10 cellular contexts compared by ENCODE assay signal in genomic region chr6:108944707-108945685, GRCh38.
DNase-seq lines count a peak whose midpoint lies in the region; ATAC-seq lines count a peak whose summit lies in the region.
"Had no signal": no experiment of that assay in that cellular context is flagged by ENCODE, and none has a peak within 500 bp of the region (broad histone marks: within the 10 kb centered on the region; RNA-seq: fewer than 3 reads in every experiment).

No MANE protein-coding gene starts in this region.

- ATAC-seq in Right ventricle myocardium inferior (peak; percentile 68), GM21526 (IDR thresholded peaks at IDR 0.05; ENCODE audit: low FRiP score, unreplicated experiment) (no peak), GM19324 (IDR thresholded peaks at IDR 0.05; ENCODE audit: low FRiP score, unreplicated experiment) (no peak)
- ATAC-seq in activated T-cell treated with anti-CD3 and anti-CD28 coated beads, Interleukin-2, amount 50 U/mL, for 72 hours (replicated peaks in 1 of 2) = no peak
- ATAC-seq in effector memory CD8-positive, alpha-beta T cell (replicated peaks) = no peak

- H3K9ac ChIP-seq in mucosa of rectum (ENCODE audit: low read depth in 1 of 2, low read length in 2 of 2) = peak overlapping the region in 1 of 2 donors; percentile 16

- no peaks in the 10 kb centered on the region for H3K27me3 ChIP-seq in esophagus (ENCODE audit: control insufficient read depth in 1 of 2, insufficient read depth in 2 of 2, low read length in 2 of 2)
- H3K27me3 ChIP-seq in mucosa of rectum (ENCODE audit: control insufficient read depth in 2 of 2, insufficient read depth in 2 of 2, low read length in 2 of 2) = no peaks in the 10 kb centered on the region

- H3K27ac ChIP-seq in esophagus (ENCODE audit: low read depth in 2 of 2, low read length in 1 of 2) (peak overlapping the region; percentile 91), mucosa of rectum (ENCODE audit: low read depth in 2 of 2, low read length in 2 of 2) (peak overlapping the region; percentile 64 to 65)
- H3K27ac ChIP-seq: C4-2B had no signal

- H3K9me3 ChIP-seq in esophagus (ENCODE audit: control insufficient read depth in 2 of 2, insufficient read depth in 1 of 2, low read depth in 1 of 2, low read length in 1 of 2) = no peaks in the 10 kb centered on the region
- H3K9me3 ChIP-seq in mucosa of rectum (ENCODE audit: control insufficient read depth in 2 of 2, low read length in 2 of 2) = no peaks in the 10 kb centered on the region

- H3K36me3 Mint-ChIP-seq in activated T-cell treated with anti-CD3 and anti-CD28 coated beads, Interleukin-2, amount 50 U/mL, for 72 hours (ENCODE audit: insufficient read depth in 2 of 2) = peaks cover under 1 to 2% of the 10 kb centered on the region in 2 donors
- H3K36me3 Mint-ChIP-seq in effector memory CD8-positive, alpha-beta T cell (ENCODE audit: insufficient read depth) = no peaks in the 10 kb centered on the region

- WGBS in esophagus, 2 donors = 32 to 43% methylated on average over 12 of the region's 12 CpGs

- no peak overlapping the region for H3K27ac Mint-ChIP-seq in activated T-cell treated with anti-CD3 and anti-CD28 coated beads, Interleukin-2, amount 50 U/mL, for 72 hours
- H3K27ac Mint-ChIP-seq in effector memory CD8-positive, alpha-beta T cell = peak overlapping the region in 1 of 2 donors; percentile 81
- H3K27ac Mint-ChIP-seq: activated B cell treated with CpG ODN at 0.5 μM for 24 hours had no signal

- H3K4me1 ChIP-seq in esophagus (ENCODE audit: control insufficient read depth in 2 of 2, insufficient read depth in 2 of 2, low read length in 1 of 2) (peaks cover 4 to 16% of the 10 kb centered on the region in 2 donors), mucosa of rectum (ENCODE audit: control insufficient read depth in 2 of 2, insufficient read depth in 2 of 2, low read length in 2 of 2) (peaks cover 3 to 28% of the 10 kb centered on the region in 2 donors)

- DNase-seq in Right ventricle myocardium inferior (ENCODE audit: missing footprints) = peak; percentile 81
- DNase-seq in cardiac septum (ENCODE audit: low spot score) = no peak
- DNase-seq in activated T-cell treated with anti-CD3 and anti-CD28 coated beads, Interleukin-2, amount 50 U/mL, for 72 hours = no peak
- no peak for DNase-seq in effector memory CD8-positive, alpha-beta T cell
- DNase-seq: activated B cell treated with CpG ODN at 0.5 μM for 24 hours had no signal

- H3K4me3 ChIP-seq in esophagus (ENCODE audit: low read depth in 1 of 2, low read length in 2 of 2) (no peak overlapping the region), mucosa of rectum (ENCODE audit: low read length in 2 of 2) (no peak overlapping the region)

- intact Hi-C loops in Right ventricle myocardium inferior (cut with DNase I) (loop anchor here (2.0 to 5.0 kb wide), 3 partner anchors 42 to 127 kb away; no protein-coding TSS in a partner anchor), cardiac septum (cut with DNase I) (loop anchor here (5.0 to 10.0 kb wide), 6 partner anchors 48 to 440 kb away; partner anchors contain the start of genes ARMC2 and CD164)

- H3K9me3 Mint-ChIP-seq in activated T-cell treated with anti-CD3 and anti-CD28 coated beads, Interleukin-2, amount 50 U/mL, for 72 hours = peaks cover 0 to under 1% of the 10 kb centered on the region in 2 donors
- H3K9me3 Mint-ChIP-seq in effector memory CD8-positive, alpha-beta T cell = no peaks in the 10 kb centered on the region
- H3K9me3 Mint-ChIP-seq: activated B cell treated with CpG ODN at 0.5 μM for 24 hours had no signal

- H3K36me3 ChIP-seq in esophagus (ENCODE audit: control insufficient read depth in 2 of 2, insufficient read depth in 2 of 2, low read length in 1 of 2) (no peaks in the 10 kb centered on the region), mucosa of rectum (ENCODE audit: control insufficient read depth in 2 of 2, insufficient read depth in 2 of 2, low read length in 2 of 2) (no peaks in the 10 kb centered on the region)

- H3K27me3 Mint-ChIP-seq in activated T-cell treated with anti-CD3 and anti-CD28 coated beads, Interleukin-2, amount 50 U/mL, for 72 hours (ENCODE audit: low read depth) = no peaks in the 10 kb centered on the region
- no peaks in the 10 kb centered on the region for H3K27me3 Mint-ChIP-seq in effector memory CD8-positive, alpha-beta T cell
- H3K27me3 Mint-ChIP-seq: activated B cell treated with CpG ODN at 0.5 μM for 24 hours had no signal

- no peak overlapping the region for H3K4me3 Mint-ChIP-seq in activated T-cell treated with anti-CD3 and anti-CD28 coated beads, Interleukin-2, amount 50 U/mL, for 72 hours
- H3K4me3 Mint-ChIP-seq in effector memory CD8-positive, alpha-beta T cell = no peak overlapping the region
- H3K4me3 Mint-ChIP-seq: activated B cell treated with CpG ODN at 0.5 μM for 24 hours had no signal

- peaks cover 60% of the 10 kb centered on the region for H3K4me1 Mint-ChIP-seq in activated T-cell treated with anti-CD3 and anti-CD28 coated beads, Interleukin-2, amount 50 U/mL, for 72 hours (ENCODE audit: low read depth)
- peaks cover 18 to 21% of the 10 kb centered on the region in 2 donors for H3K4me1 Mint-ChIP-seq in effector memory CD8-positive, alpha-beta T cell (ENCODE audit: low read depth in 2 of 2)
